ENCODE assay signal across 14 cellular contexts in the genomic region with DNA sequence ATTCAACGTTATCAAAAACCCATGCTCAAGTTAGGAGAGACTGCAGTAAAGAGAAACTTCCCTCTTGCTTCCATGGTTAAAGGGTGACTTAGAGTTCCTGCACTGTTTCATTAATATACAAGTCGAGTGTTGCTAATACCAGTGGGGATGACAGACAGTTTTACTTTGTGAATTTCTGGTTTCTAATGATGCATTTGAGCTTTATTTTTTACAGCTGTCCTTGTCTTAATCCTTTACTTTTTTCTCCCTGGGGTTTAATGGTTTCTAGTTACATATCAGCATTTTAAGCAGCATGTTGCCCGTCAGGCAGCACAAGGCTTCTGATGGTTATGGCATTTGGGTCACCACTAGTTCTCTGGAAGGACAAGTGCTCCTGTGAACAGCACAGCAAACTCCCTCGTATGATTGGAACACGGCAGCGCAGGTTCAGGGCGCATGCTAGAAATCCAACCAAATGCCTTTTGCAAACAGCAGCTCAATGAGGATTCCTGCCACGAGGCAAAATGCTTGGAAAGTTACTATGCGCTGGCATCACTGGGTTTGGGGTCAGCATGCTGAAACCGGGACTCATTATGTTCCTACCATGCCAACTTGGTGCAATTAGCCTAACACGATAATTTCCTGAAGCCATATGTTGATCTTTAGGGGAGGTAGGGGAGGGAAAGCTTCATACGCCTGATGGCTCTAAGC.
A peak's percentile ranks its signal among the peaks of the same experiment; 100 is the strongest.
DNase-seq lines count a peak whose midpoint lies in the region; ATAC-seq and TF ChIP-seq lines count a peak whose summit lies in the region.
"Had no signal": no experiment of that assay in that cellular context is flagged by ENCODE, and none has a peak within 500 bp of the region (broad histone marks: within the 10 kb centered on the region; RNA-seq: fewer than 3 reads in every experiment).

No MANE protein-coding gene starts in this region.

- H3K27ac ChIP-seq in ascending aorta: no peak overlapping the region
- no peak overlapping the region for H3K27ac ChIP-seq in right lobe of liver
- H3K27ac ChIP-seq: KMS-11 had no signal

- no peak for ATAC-seq in right lobe of liver
- ATAC-seq: SK-N-SH treated with all-trans-retinoic acid at 6 μM for 48 hours had no signal

- TF ChIP-seq CTCF in ascending aorta (IDR thresholded peaks at IDR 0.05) (no peak), right lobe of liver (IDR thresholded peaks at IDR 0.05) (no peak)

- no peak overlapping the region for H3K4me3 ChIP-seq in ascending aorta
- no peak overlapping the region for H3K4me3 ChIP-seq in right lobe of liver

- intact Hi-C loops in ascending aorta (cut with DNase I): no loop called here
- intact Hi-C loops in right lobe of liver (cut with DNase I): no loop called here

- H3K36me3 ChIP-seq in ascending aorta: no peaks in the 10 kb centered on the region
- H3K36me3 ChIP-seq in right lobe of liver: no peaks in the 10 kb centered on the region

- H3K27me3 ChIP-seq in ascending aorta (no peaks in the 10 kb centered on the region), right lobe of liver (no peaks in the 10 kb centered on the region)

- DNase-seq in NCI-H82 (lab: John Stamatoyannopoulos, UW) (peak; percentile 35), NCI-H82 treated with DMSO at 0.1 percent for 48 hours (lab: John Stamatoyannopoulos, UW; ENCODE audit: unreplicated experiment) (no peak), NCI-H69 (lab: John Stamatoyannopoulos, UW) (peak; percentile 87), islet precursor cell (peak; percentile 38), COLO829 (ENCODE audit: low spot score) (no peak), ascending aorta (ENCODE audit: low spot score in 2 of 2) (no peak), superior temporal gyrus (ENCODE audit: extremely low spot score) (no peak), right lobe of liver (no peak)
- DNase-seq: DMS53, HCEC 1CT, MM.1S, NCI-H187 treated with DMSO at 0.1 percent for 48 hours had no signal

- TF ChIP-seq POLR2A in right lobe of liver (IDR thresholded peaks at IDR 0.05): no peak

- no peaks in the 10 kb centered on the region for H3K9me3 ChIP-seq in ascending aorta
- no peaks in the 10 kb centered on the region for H3K9me3 ChIP-seq in right lobe of liver

- WGBS in right lobe of liver (ENCODE audit: insufficient coverage, low coverage, low lambda C conversion rate, missing lambda C conversion rate): 81% methylated on average over 11 of the region's 12 CpGs

- H3K4me1 ChIP-seq in ascending aorta: no peaks in the 10 kb centered on the region
- no peaks in the 10 kb centered on the region for H3K4me1 ChIP-seq in right lobe of liver

Comparison
In these comparisons a context has a peak if more than half of its experiments do, and no peak if none do; other contexts are left out.
1. DNase-seq: peak in NCI-H82 (single experiment), NCI-H69 (single experiment) and islet precursor cell (single experiment); none in NCI-H82 treated with DMSO at 0.1 percent for 48 hours (single experiment), COLO829 (single experiment), ascending aorta (0 of 2), superior temporal gyrus (single experiment) and right lobe of liver (0 of 3).